ENCODE assay signal across 8 cellular contexts in the genomic region with DNA sequence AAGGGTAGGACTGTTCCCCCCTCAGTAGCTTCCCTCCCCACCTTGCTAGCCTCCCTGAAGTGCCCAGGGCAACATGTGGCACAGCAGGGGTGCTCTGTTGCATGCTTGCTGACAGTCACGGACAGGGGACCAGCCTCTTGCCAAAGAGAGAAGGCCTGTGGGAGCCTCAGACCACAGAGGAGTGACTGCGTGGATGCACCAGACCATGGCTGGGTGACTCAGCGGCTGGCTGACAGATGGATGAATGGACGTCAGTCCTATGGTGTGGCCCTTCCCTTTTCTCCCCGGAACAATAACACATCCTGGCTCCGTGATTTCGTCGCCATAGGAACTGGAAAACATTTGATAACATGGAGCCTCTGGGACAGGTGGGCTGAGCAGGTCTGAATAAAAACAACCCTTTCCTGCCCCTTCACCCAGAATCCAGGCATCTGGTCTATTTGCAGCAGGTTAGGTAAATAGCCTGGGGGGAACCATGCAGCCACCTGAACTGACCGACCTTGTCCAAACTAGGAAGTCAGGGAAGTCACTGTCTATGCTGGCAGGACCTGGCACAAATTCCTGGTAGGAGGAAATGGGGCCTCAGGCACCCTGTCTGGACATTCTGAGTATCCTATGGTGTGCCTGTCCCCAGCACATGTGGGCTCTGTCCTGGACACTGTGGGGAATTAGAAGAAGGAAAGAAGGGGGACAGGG. TPM values are rescaled to one million over a fixed set of nuclear protein-coding genes. Genes with fewer than 3 reads are reported as not detected.
DNase-seq lines count a peak whose midpoint lies in the region; ATAC-seq, FAIRE-seq and TF ChIP-seq lines count a peak whose summit lies in the region.

No MANE protein-coding gene starts in this region.

- no peaks in the 10 kb centered on the region for H3K27me3 ChIP-seq in HL-60 (ENCODE audit: insufficient read depth, poor library complexity, severe bottlenecking)
- H3K27me3 ChIP-seq in pancreas: no peaks in the 10 kb centered on the region

- H3K36me3 ChIP-seq in pancreas: no peaks in the 10 kb centered on the region

- H3K4me3 ChIP-seq in HL-60 (replicated peaks; ENCODE audit: insufficient read depth, low read length) (no peak overlapping the region), pancreas (no peak overlapping the region)

- TF ChIP-seq CTCF in HL-60 (IDR thresholded peaks at IDR 0.05; ENCODE audit: insufficient read depth, low read length) (no peak), pancreas (IDR thresholded peaks at IDR 0.05) (no peak)

- FAIRE-seq in RCC 7860 (lab: Jason Lieb, UNC) (peak; percentile 96), pancreas (lab: Jason Lieb, UNC) (no peak)

- WGBS in pancreas, 2 donors: 33 to 36% methylated on average over 9 of the region's 9 CpGs

- no peaks in the 10 kb centered on the region for H3K9me3 ChIP-seq in pancreas

- peak; percentile 44 to 86 (median 78) for ATAC-seq in pancreas
- no peak for ATAC-seq in GM18873 (IDR thresholded peaks at IDR 0.05; ENCODE audit: low FRiP score, unreplicated experiment)

- intact Hi-C loops in pancreas (cut with DNase I): loop anchor here in 1 of 3 donors (10.0 kb wide), 1 partner anchor 139 kb away; a partner anchor contains a TSS

- DNase-seq in DMS 273 (lab: John Stamatoyannopoulos, UW; ENCODE audit: unreplicated experiment) (peak; percentile 90), HL-60 (ENCODE audit: low read depth in 1 of 2, low spot score in 1 of 2) (peak; percentile 56 to 61), RCC 7860 (ENCODE audit: low spot score) (peak; percentile 100), erythroblast (lab: John Stamatoyannopoulos, UW) (peak; percentile 9 to 61), pancreas (peak in 3 of 6 donors; percentile 26 to 71 (median 65)), NCI-H187 treated with DMSO at 0.1 percent for 48 hours (lab: John Stamatoyannopoulos, UW) (no peak)
- no peak for DNase-seq in stimulated activated CD4-positive, alpha-beta T cell treated with anti-CD3 and anti-CD28 coated beads, Interleukin-4, amount 100 ng/mL, for 1 hour

- H3K4me1 ChIP-seq in pancreas: peaks cover 0 to 12% (median 0%) of the 10 kb centered on the region in 3 donors

- no peak for TF ChIP-seq POLR2A in erythroblast (IDR thresholded peaks at IDR 0.05; ENCODE audit: low read length)

- no peak overlapping the region for H3K27ac ChIP-seq in HL-60 (replicated peaks)
- H3K27ac ChIP-seq in pancreas: peak overlapping the region in 2 of 4 donors; percentile 54 to 62

RNA-seq across cellular contexts. Expression of a gene that starts 53.3 kb away (rescaled TPM):
- 10 to 100 TPM; 23.8 to 35.7 (median 33.4) TPM for total RNA-seq in pancreas
- 10 to 100 TPM; 93.0 to 97.0 TPM for polyA plus RNA-seq in pancreas

Comparison
In these comparisons a context has a peak if more than half of its experiments do, and no peak if none do; other contexts are left out.
1. DNase-seq: peak in DMS 273 (single experiment), HL-60 (2 of 2), RCC 7860 (single experiment) and erythroblast (2 of 2); none in NCI-H187 treated with DMSO at 0.1 percent for 48 hours (single experiment) and stimulated activated CD4-positive, alpha-beta T cell treated with anti-CD3 and anti-CD28 coated beads, Interleukin-4, amount 100 ng/mL, for 1 hour (single experiment).